Comparison of ENCODE assay signal across 8 cellular contexts in the genomic region with DNA sequence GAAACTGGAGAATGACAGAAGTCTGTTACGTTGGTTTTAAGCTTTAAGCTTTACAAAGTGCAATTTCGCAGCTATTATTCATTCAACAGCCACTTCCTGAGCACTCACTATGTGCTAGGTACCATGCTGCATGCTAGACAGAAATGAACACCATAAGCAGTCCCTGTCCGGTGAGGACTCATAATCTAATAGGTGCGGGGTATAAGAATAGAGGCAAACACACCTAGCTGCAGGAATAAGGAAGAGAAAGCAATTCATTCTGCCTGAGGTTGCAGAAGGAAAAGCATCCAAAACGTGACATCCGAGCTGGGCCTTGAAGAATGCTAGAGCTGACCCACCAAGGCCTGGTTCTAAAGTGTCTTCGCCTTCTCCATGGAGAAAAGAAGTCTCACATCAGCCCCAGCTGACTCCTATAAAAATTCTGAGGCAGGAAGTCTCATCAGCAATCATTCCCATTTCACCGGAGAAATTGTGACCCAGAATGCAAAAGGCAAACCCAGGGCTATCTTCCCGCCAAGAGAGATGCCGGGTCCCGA. TPM values are rescaled to one million over a fixed set of nuclear protein-coding genes. Genes with fewer than 3 reads are reported as not detected.
DNase-seq lines count a peak whose midpoint lies in the region; ATAC-seq, FAIRE-seq and TF ChIP-seq lines count a peak whose summit lies in the region.

No MANE protein-coding gene starts in this region.

- H3K9me3 ChIP-seq in cardiac muscle cell (ENCODE audit: low read depth): no peaks in the 10 kb centered on the region
- H3K9me3 ChIP-seq in gastroesophageal sphincter: no peaks in the 10 kb centered on the region
- no peaks in the 10 kb centered on the region for H3K9me3 ChIP-seq in small intestine (ENCODE audit: control insufficient read depth, low read depth)

- H3K36me3 ChIP-seq in cardiac muscle cell (no peaks in the 10 kb centered on the region), gastroesophageal sphincter (no peaks in the 10 kb centered on the region), small intestine (ENCODE audit: control insufficient read depth in 2 of 2, insufficient read depth in 2 of 2, low read length in 2 of 2) (no peaks in the 10 kb centered on the region)

- DNase-seq in cardiac muscle cell (ENCODE audit: low read depth in 1 of 2, low spot score in 1 of 2): peak in 1 of 2 donors; percentile 8
- DNase-seq in left cardiac atrium: no peak
- peak; percentile 28 for DNase-seq in small intestine
- no peak for DNase-seq in DMS79 treated with DMSO at 0.1 percent for 48 hours (lab: John Stamatoyannopoulos, UW)
- no peak for DNase-seq in GM03348 (ENCODE audit: low spot score)

- FAIRE-seq in small intestine (lab: Jason Lieb, UNC): no peak

- TF ChIP-seq CTCF in cardiac muscle cell (IDR thresholded peaks at IDR 0.05; ENCODE audit: low read depth, low read length): no peak
- no peak for TF ChIP-seq CTCF in WI38 (IDR thresholded peaks at IDR 0.05; ENCODE audit: low read depth, low read length)
- no peak for TF ChIP-seq CTCF in gastroesophageal sphincter (IDR thresholded peaks at IDR 0.05)

- H3K27me3 ChIP-seq in cardiac muscle cell (no peaks in the 10 kb centered on the region), gastroesophageal sphincter (no peaks in the 10 kb centered on the region), small intestine (ENCODE audit: control insufficient read depth in 2 of 2, insufficient read depth in 2 of 2, low read length in 2 of 2) (no peaks in the 10 kb centered on the region)

- intact Hi-C loops in left cardiac atrium (cut with DNase I): no loop called here

- peaks cover 26% of the 10 kb centered on the region for H3K4me1 ChIP-seq in cardiac muscle cell (ENCODE audit: low read depth)
- H3K4me1 ChIP-seq in gastroesophageal sphincter: peaks cover 4 to 61% (median 16%) of the 10 kb centered on the region in 3 donors
- H3K4me1 ChIP-seq in small intestine (ENCODE audit: control insufficient read depth in 2 of 2, insufficient read depth in 1 of 2, low read depth in 1 of 2, low read length in 1 of 2): peaks cover 11 to 14% of the 10 kb centered on the region in 2 donors

- no peak for TF ChIP-seq EP300 in gastroesophageal sphincter (IDR thresholded peaks at IDR 0.05)

- H3K27ac ChIP-seq in cardiac muscle cell: peak overlapping the region; percentile 77
- H3K27ac ChIP-seq in gastroesophageal sphincter: peak overlapping the region; percentile 66 to 91 (median 87)
- H3K27ac ChIP-seq in small intestine (ENCODE audit: low read depth in 1 of 2, low read length in 1 of 2): peak overlapping the region; percentile 68 to 87

- TF ChIP-seq POLR2A in gastroesophageal sphincter (IDR thresholded peaks at IDR 0.05): no peak

- 7 to 12% methylated on average over 6 to 7 of the region's 11 CpGs for WGBS in gastroesophageal sphincter (ENCODE audit: low coverage in 1 of 2), 2 donors
- 1 to 4% (median 4%) methylated on average over 11 of the region's 11 CpGs for WGBS in small intestine, 3 donors

- ATAC-seq in left cardiac atrium: no peak
- no peak for ATAC-seq in gastroesophageal sphincter
- no peak for ATAC-seq in HG03159 (IDR thresholded peaks at IDR 0.05; ENCODE audit: unreplicated experiment)

- H3K4me3 ChIP-seq in cardiac muscle cell (peak overlapping the region; percentile 51), WI38 (ENCODE audit: low read depth, low read length) (peak overlapping the region; percentile 95), gastroesophageal sphincter (peak overlapping the region; percentile 81 to 86), small intestine (ENCODE audit: low read depth in 1 of 2, low read length in 2 of 2) (peak overlapping the region; percentile 52 to 94)

RNA-seq across cellular contexts. Expression of a gene that starts 0.5 kb away (rescaled TPM):
- total RNA-seq in cardiac muscle cell: 17.6 and 20.6 TPM in 2 replicates
- 10.9 and 15.7 TPM in 2 replicates for polyA plus RNA-seq in cardiac muscle cell
- 10 to 100 TPM; 19.5 to 20.4 TPM for total RNA-seq in left cardiac atrium
- 10 to 100 TPM; 20.2 to 30.7 (median 22.7) TPM for total RNA-seq in gastroesophageal sphincter
- 10 to 100 TPM in 1 of 3 donors, 1 to 10 TPM in 2; 6.5 to 11.9 (median 7.2) TPM for polyA plus RNA-seq in small intestine

RNA-seq across cellular contexts. Expression of a gene that starts 0.8 kb away (rescaled TPM):
- total RNA-seq in cardiac muscle cell (19.7 and 26.6 TPM in 2 replicates), left cardiac atrium (10 to 100 TPM; 13.8 to 23.4 TPM), gastroesophageal sphincter (1 to 10 TPM; 8.7 to 9.8 (median 9.4) TPM)
- polyA plus RNA-seq in cardiac muscle cell (27.8 and 32.6 TPM in 2 replicates), small intestine (10 to 100 TPM; 27.5 to 40.6 (median 30.8) TPM)

RNA-seq across cellular contexts. Expression of a gene that starts 54.8 kb away (rescaled TPM):
- 29.7 and 33.9 TPM in 2 replicates for total RNA-seq in cardiac muscle cell
- 50.0 and 60.7 TPM in 2 replicates for polyA plus RNA-seq in cardiac muscle cell
- total RNA-seq in left cardiac atrium: 10 to 100 TPM; 33.3 to 33.8 TPM
- 10 to 100 TPM; 31.4 to 54.4 (median 42.1) TPM for total RNA-seq in gastroesophageal sphincter
- polyA plus RNA-seq in small intestine: 10 to 100 TPM; 33.4 to 77.0 (median 69.1) TPM

RNA-seq across cellular contexts. Expression of a gene that starts 54.9 kb away (rescaled TPM):
- 20.6 and 21.1 TPM in 2 replicates for total RNA-seq in cardiac muscle cell
- polyA plus RNA-seq in cardiac muscle cell: 26.7 and 30.6 TPM in 2 replicates
- 10 to 100 TPM in 1 of 2 donors, 1 to 10 TPM in 1; 9.9 to 14.3 TPM for total RNA-seq in left cardiac atrium
- 10 to 100 TPM; 13.4 to 20.5 (median 16.5) TPM for total RNA-seq in gastroesophageal sphincter
- polyA plus RNA-seq in small intestine: 10 to 100 TPM in 1 of 3 donors, 1 to 10 TPM in 2; 7.6 to 14.0 (median 8.5) TPM
